Comparison of ENCODE assay signal across 8 cellular contexts in genomic region chr11:61776561-61777075, GRCh38. TPM values are rescaled to one million over a fixed set of nuclear protein-coding genes. Genes with fewer than 3 reads are reported as not detected.
DNase-seq lines count a peak whose midpoint lies in the region; ATAC-seq and TF ChIP-seq lines count a peak whose summit lies in the region.

No MANE protein-coding gene starts in this region.

- TF ChIP-seq RAD21 in liver (IDR thresholded peaks at IDR 0.05): peak; percentile 90 to 93

- peaks cover 20% of the 10 kb centered on the region for H3K4me1 Mint-ChIP-seq in central memory CD8-positive, alpha-beta T cell

- no peaks in the 10 kb centered on the region for H3K9me3 ChIP-seq in liver (ENCODE audit: control insufficient read depth in 4 of 4, low read length in 3 of 4)

- peaks cover 2% of the 10 kb centered on the region for H3K36me3 Mint-ChIP-seq in central memory CD8-positive, alpha-beta T cell (ENCODE audit: insufficient read depth)

- H3K27ac Mint-ChIP-seq in central memory CD8-positive, alpha-beta T cell (ENCODE audit: low read depth): no peak overlapping the region

- H3K9me3 Mint-ChIP-seq in central memory CD8-positive, alpha-beta T cell: no peaks in the 10 kb centered on the region

- ATAC-seq in central memory CD8-positive, alpha-beta T cell (replicated peaks; ENCODE audit: extremely low read depth, poor library complexity, severe bottlenecking): peak; percentile 37

- H3K9ac ChIP-seq in liver (ENCODE audit: low read depth in 1 of 2, low read length in 2 of 2): no peak overlapping the region

- H3K36me3 ChIP-seq in liver (ENCODE audit: control insufficient read depth in 4 of 4, insufficient read depth in 3 of 4, low read depth in 1 of 4, low read length in 3 of 4): peaks cover 0 to 27% (median 2%) of the 10 kb centered on the region in 4 donors

- no peak overlapping the region for H3K27ac ChIP-seq in liver (ENCODE audit: low read depth in 1 of 2, low read length in 2 of 2)

- no peaks in the 10 kb centered on the region for H3K27me3 ChIP-seq in liver (ENCODE audit: control insufficient read depth in 4 of 4, insufficient read depth in 4 of 4, low read length in 3 of 4)

- WGBS in liver: 74% methylated on average over 9 of the region's 9 CpGs

- peaks cover 0 to 10% (median 9%) of the 10 kb centered on the region in 4 donors for H3K4me1 ChIP-seq in liver (ENCODE audit: control insufficient read depth in 4 of 4, insufficient read depth in 4 of 4, low read length in 3 of 4)

- H3K4me3 ChIP-seq in WI38 (ENCODE audit: low read depth, low read length) (no peak overlapping the region), liver (ENCODE audit: low read depth in 1 of 3, low read length in 3 of 3) (no peak overlapping the region)

- peak overlapping the region; percentile 64 for H3K4me3 Mint-ChIP-seq in central memory CD8-positive, alpha-beta T cell

- no peaks in the 10 kb centered on the region for H3K27me3 Mint-ChIP-seq in central memory CD8-positive, alpha-beta T cell

- TF ChIP-seq CTCF in WI38 (IDR thresholded peaks at IDR 0.05; ENCODE audit: low read depth, low read length) (peak; percentile 86), liver (IDR thresholded peaks at IDR 0.05; ENCODE audit: low read depth, low read length, missing input control) (peak; percentile 86)

- peak; percentile 51 for DNase-seq in NCI-H748 (lab: John Stamatoyannopoulos, UW; ENCODE audit: unreplicated experiment)
- DNase-seq in NCI-H748 treated with DMSO at 0.1 percent for 48 hours (lab: John Stamatoyannopoulos, UW): no peak
- DNase-seq in KG1 (lab: John Stamatoyannopoulos, UW): peak; percentile 65
- DNase-seq in central memory CD8-positive, alpha-beta T cell (ENCODE audit: low spot score in 2 of 2): peak; percentile 24 to 33
- DNase-seq in stimulated activated CD8-positive, alpha-beta memory T cell treated with anti-CD3 and anti-CD28 coated beads, Interleukin-7, amount 100 ng/mL, for 24 hours (ENCODE audit: low read depth): peak; percentile 45
- DNase-seq in GOT3 (lab: John Stamatoyannopoulos, UW): no peak

TF ChIP-seq in liver, 16 proteins besides CTCF, POLR2A, EP300 and RAD21:
- no peak for TF ChIP-seq TAF1 (conservative IDR thresholded peaks at IDR 0.05)
- TF ChIP-seq SP1 (IDR thresholded peaks at IDR 0.05): no peak
- TF ChIP-seq FOXA2 (IDR thresholded peaks at IDR 0.05): no peak
- TF ChIP-seq EGR1 (IDR thresholded peaks at IDR 0.05; ENCODE audit: low read depth in 2 of 2): no peak
- TF ChIP-seq FOXA1 (IDR thresholded peaks at IDR 0.05): peak; percentile 32
- TF ChIP-seq RXRA (IDR thresholded peaks at IDR 0.05): no peak
- no peak for TF ChIP-seq HNF4A (conservative IDR thresholded peaks at IDR 0.05)
- no peak for TF ChIP-seq ZBTB33 (IDR thresholded peaks at IDR 0.05)

RNA-seq across cellular contexts. Expression of gene TMEM258, which starts 15.8 kb away (rescaled TPM):
- 10 to 100 TPM; 31.0 to 77.8 TPM for total RNA-seq in liver
- 100 to 1,000 TPM; 120 to 136 TPM for polyA plus RNA-seq in liver

RNA-seq across cellular contexts. Expression of gene FEN1, which starts 16.1 kb away (rescaled TPM):
- total RNA-seq in liver: 10 to 100 TPM in 1 of 2 donors, 1 to 10 TPM in 1; 9.0 to 46.5 TPM
- 10 to 100 TPM in 1 of 2 donors, 1 to 10 TPM in 1; 4.5 to 10.0 TPM for polyA plus RNA-seq in liver

RNA-seq across cellular contexts. Expression of gene MYRF, which starts 24.2 kb away (rescaled TPM):
- total RNA-seq in liver: 1 to 10 TPM; 3.5 to 6.5 TPM
- polyA plus RNA-seq in liver: 1 to 10 TPM; 4.4 to 4.5 TPM

RNA-seq across cellular contexts. Expression of gene FADS1, which starts 40.2 kb away (rescaled TPM):
- 100 to 1,000 TPM in 1 of 2 donors, 10 to 100 TPM in 1; 72.7 to 137 TPM for total RNA-seq in liver
- 10 to 100 TPM; 16.8 to 44.8 TPM for polyA plus RNA-seq in liver

RNA-seq across cellular contexts. Expression of gene FADS2, which starts 51.5 kb away (rescaled TPM):
- 100 to 1,000 TPM in 1 of 2 donors, 10 to 100 TPM in 1; 65.4 to 281 TPM for total RNA-seq in liver
- 100 to 1,000 TPM in 1 of 2 donors, 1 to 10 TPM in 1; 2.8 to 104 TPM for polyA plus RNA-seq in liver

Comparison
In these comparisons a context has a peak if more than half of its experiments do, and no peak if none do; other contexts are left out.
1. DNase-seq: peak in NCI-H748 (single experiment), KG1 (single experiment), central memory CD8-positive, alpha-beta T cell (2 of 2) and stimulated activated CD8-positive, alpha-beta memory T cell treated with anti-CD3 and anti-CD28 coated beads, Interleukin-7, amount 100 ng/mL, for 24 hours (single experiment); none in NCI-H748 treated with DMSO at 0.1 percent for 48 hours (single experiment) and GOT3 (single experiment).